8 cellular contexts compared by ENCODE assay signal in genomic region chr18:11872479-11873136, GRCh38. TPM values are rescaled to one million over a fixed set of nuclear protein-coding genes. Genes with fewer than 3 reads are reported as not detected.
DNase-seq lines count a peak whose midpoint lies in the region; ATAC-seq and TF ChIP-seq lines count a peak whose summit lies in the region.

No MANE protein-coding gene starts in this region.

- ATAC-seq in WTC11 (peak; percentile 63), left lobe of liver (peak; percentile 95)

- peak; percentile 42 for DNase-seq in DMS 273 (lab: John Stamatoyannopoulos, UW; ENCODE audit: unreplicated experiment)
- DNase-seq in DMS 273 treated with DMSO at 0.1 percent for 48 hours (lab: John Stamatoyannopoulos, UW) = no peak
- DNase-seq in Kasumi-1 (lab: John Stamatoyannopoulos, UW) = peak; percentile 48 to 64
- no peak for DNase-seq in WTC11 (ENCODE audit: low spot score)
- peak; percentile 49 for DNase-seq in left lobe of liver (ENCODE audit: low spot score)
- DNase-seq in SKM-1 treated with dmso at 0.1 percent for 144 hours (lab: John Stamatoyannopoulos, UW; ENCODE audit: unreplicated experiment) = no peak
- no peak for DNase-seq in SK-N-DZ (ENCODE audit: low spot score)
- DNase-seq in stimulated activated naive CD4-positive, alpha-beta T cell treated with Interleukin-2 at 50 U/mL for 16 hours (lab: John Stamatoyannopoulos, UW) = no peak

- H3K36me3 Mint-ChIP-seq in WTC11 = peaks cover 46% of the 10 kb centered on the region

- H3K4me3 Mint-ChIP-seq in WTC11 = no peak overlapping the region

- peaks cover 15% of the 10 kb centered on the region for H3K9me3 Mint-ChIP-seq in WTC11

- no peaks in the 10 kb centered on the region for H3K27me3 Mint-ChIP-seq in WTC11 (ENCODE audit: low read depth)

- H3K27ac Mint-ChIP-seq in WTC11 = no peak overlapping the region

- CTCF ChIA-PET in WTC11 (lab: Charles Lee) = interaction anchor here (0.6 to 1.5 kb wide), 4 partner anchors 58 to 218 kb away, joined by 3 to 6 read pairs (median 3); no protein-coding TSS in a partner anchor

- peaks cover 16% of the 10 kb centered on the region for H3K4me1 Mint-ChIP-seq in WTC11

- no peak for TF ChIP-seq CTCF in WTC11 (IDR thresholded peaks at IDR 0.05)

- POLR2A ChIA-PET in WTC11 (lab: Charles Lee) = no interaction called here

TF ChIP-seq in WTC11, 78 proteins besides CTCF, POLR2A, EP300 and RAD21:
- TF ChIP-seq NR2C2 (CRISPR knock-in tag; IDR thresholded peaks at IDR 0.05) = no peak
- TF ChIP-seq, protein P1, sequence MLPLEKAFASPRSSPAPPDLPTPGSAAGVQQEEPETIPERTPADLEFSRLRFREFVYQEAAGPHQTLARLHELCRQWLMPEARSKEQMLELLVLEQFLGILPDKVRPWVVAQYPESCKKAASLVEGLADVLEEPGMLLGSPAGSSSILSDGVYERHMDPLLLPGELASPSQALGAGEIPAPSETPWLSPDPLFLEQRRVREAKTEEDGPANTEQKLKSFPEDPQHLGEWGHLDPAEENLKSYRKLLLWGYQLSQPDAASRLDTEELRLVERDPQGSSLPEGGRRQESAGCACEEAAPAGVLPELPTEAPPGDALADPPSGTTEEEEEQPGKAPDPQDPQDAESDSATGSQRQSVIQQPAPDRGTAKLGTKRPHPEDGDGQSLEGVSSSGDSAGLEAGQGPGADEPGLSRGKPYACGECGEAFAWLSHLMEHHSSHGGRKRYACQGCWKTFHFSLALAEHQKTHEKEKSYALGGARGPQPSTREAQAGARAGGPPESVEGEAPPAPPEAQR (CRISPR knock-in tag; IDR thresholded peaks at IDR 0.05) = no peak
- no peak for TF ChIP-seq PRRX2 (CRISPR knock-in tag; IDR thresholded peaks at IDR 0.05)
- no peak for TF ChIP-seq SMAD3 (CRISPR knock-in tag; IDR thresholded peaks at IDR 0.05; ENCODE audit: borderline replicate concordance)
- no peak for TF ChIP-seq ELF4 (CRISPR knock-in tag; IDR thresholded peaks at IDR 0.05; ENCODE audit: low read depth)
- no peak for TF ChIP-seq ZNF396 (CRISPR knock-in tag; IDR thresholded peaks at IDR 0.05; ENCODE audit: borderline replicate concordance)
- no peak for TF ChIP-seq NR3C1 (CRISPR knock-in tag; conservative IDR thresholded peaks at IDR 0.05; ENCODE audit: low read depth)
- TF ChIP-seq SMAD4 (CRISPR knock-in tag; IDR thresholded peaks at IDR 0.05) = no peak
- TF ChIP-seq E2F5 (CRISPR knock-in tag; IDR thresholded peaks at IDR 0.05) = no peak
- no peak for TF ChIP-seq KAT7 (CRISPR knock-in tag; IDR thresholded peaks at IDR 0.05; ENCODE audit: borderline replicate concordance)
- TF ChIP-seq ZNF416 (CRISPR knock-in tag; IDR thresholded peaks at IDR 0.05) = no peak
- TF ChIP-seq, protein P2, sequence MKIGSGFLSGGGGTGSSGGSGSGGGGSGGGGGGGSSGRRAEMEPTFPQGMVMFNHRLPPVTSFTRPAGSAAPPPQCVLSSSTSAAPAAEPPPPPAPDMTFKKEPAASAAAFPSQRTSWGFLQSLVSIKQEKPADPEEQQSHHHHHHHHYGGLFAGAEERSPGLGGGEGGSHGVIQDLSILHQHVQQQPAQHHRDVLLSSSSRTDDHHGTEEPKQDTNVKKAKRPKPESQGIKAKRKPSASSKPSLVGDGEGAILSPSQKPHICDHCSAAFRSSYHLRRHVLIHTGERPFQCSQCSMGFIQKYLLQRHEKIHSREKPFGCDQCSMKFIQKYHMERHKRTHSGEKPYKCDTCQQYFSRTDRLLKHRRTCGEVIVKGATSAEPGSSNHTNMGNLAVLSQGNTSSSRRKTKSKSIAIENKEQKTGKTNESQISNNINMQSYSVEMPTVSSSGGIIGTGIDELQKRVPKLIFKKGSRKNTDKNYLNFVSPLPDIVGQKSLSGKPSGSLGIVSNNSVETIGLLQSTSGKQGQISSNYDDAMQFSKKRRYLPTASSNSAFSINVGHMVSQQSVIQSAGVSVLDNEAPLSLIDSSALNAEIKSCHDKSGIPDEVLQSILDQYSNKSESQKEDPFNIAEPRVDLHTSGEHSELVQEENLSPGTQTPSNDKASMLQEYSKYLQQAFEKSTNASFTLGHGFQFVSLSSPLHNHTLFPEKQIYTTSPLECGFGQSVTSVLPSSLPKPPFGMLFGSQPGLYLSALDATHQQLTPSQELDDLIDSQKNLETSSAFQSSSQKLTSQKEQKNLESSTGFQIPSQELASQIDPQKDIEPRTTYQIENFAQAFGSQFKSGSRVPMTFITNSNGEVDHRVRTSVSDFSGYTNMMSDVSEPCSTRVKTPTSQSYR (CRISPR knock-in tag; IDR thresholded peaks at IDR 0.05) = no peak
- TF ChIP-seq, protein P3, sequence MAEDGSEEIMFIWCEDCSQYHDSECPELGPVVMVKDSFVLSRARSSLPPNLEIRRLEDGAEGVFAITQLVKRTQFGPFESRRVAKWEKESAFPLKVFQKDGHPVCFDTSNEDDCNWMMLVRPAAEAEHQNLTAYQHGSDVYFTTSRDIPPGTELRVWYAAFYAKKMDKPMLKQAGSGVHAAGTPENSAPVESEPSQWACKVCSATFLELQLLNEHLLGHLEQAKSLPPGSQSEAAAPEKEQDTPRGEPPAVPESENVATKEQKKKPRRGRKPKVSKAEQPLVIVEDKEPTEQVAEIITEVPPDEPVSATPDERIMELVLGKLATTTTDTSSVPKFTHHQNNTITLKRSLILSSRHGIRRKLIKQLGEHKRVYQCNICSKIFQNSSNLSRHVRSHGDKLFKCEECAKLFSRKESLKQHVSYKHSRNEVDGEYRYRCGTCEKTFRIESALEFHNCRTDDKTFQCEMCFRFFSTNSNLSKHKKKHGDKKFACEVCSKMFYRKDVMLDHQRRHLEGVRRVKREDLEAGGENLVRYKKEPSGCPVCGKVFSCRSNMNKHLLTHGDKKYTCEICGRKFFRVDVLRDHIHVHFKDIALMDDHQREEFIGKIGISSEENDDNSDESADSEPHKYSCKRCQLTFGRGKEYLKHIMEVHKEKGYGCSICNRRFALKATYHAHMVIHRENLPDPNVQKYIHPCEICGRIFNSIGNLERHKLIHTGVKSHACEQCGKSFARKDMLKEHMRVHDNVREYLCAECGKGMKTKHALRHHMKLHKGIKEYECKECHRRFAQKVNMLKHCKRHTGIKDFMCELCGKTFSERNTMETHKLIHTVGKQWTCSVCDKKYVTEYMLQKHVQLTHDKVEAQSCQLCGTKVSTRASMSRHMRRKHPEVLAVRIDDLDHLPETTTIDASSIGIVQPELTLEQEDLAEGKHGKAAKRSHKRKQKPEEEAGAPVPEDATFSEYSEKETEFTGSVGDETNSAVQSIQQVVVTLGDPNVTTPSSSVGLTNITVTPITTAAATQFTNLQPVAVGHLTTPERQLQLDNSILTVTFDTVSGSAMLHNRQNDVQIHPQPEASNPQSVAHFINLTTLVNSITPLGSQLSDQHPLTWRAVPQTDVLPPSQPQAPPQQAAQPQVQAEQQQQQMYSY (CRISPR knock-in tag; IDR thresholded peaks at IDR 0.05) = no peak
- no peak for TF ChIP-seq ARID4B (CRISPR knock-in tag; IDR thresholded peaks at IDR 0.05; ENCODE audit: borderline replicate concordance)

RNA-seq across cellular contexts. Expression of gene CHMP1B, which starts 21.4 kb away (rescaled TPM):
- 34.1 to 37.2 TPM (median 35.5 TPM) in 3 replicates for total RNA-seq in WTC11 (2021)
- total RNA-seq in left lobe of liver = 12.9 TPM
- 47.5 and 47.8 TPM in 2 replicates for polyA plus RNA-seq in SK-N-DZ (2014; cell fraction: cytosol; rRNA removed)
- 21.3 and 23.5 TPM in 2 replicates for polyA plus RNA-seq in SK-N-DZ (2014; cell fraction: nucleus; rRNA removed)

RNA-seq across cellular contexts. Expression of gene MPPE1, which starts 35.5 kb away (rescaled TPM):
- total RNA-seq in WTC11 (2021) (26.4 to 30.6 TPM (median 29.1 TPM) in 3 replicates), left lobe of liver (27.2 TPM)
- 15.1 and 16.8 TPM in 2 replicates for polyA plus RNA-seq in SK-N-DZ (2014; cell fraction: cytosol; rRNA removed)
- 39.0 and 48.1 TPM in 2 replicates for polyA plus RNA-seq in SK-N-DZ (2014; cell fraction: nucleus; rRNA removed)

Comparison
In these comparisons a context has a peak if more than half of its experiments do, and no peak if none do; other contexts are left out.
1. DNase-seq: peak in DMS 273 (single experiment), Kasumi-1 (2 of 2) and left lobe of liver (single experiment); none in DMS 273 treated with DMSO at 0.1 percent for 48 hours (single experiment), WTC11 (single experiment), SKM-1 treated with dmso at 0.1 percent for 144 hours (single experiment), SK-N-DZ (single experiment) and stimulated activated naive CD4-positive, alpha-beta T cell treated with Interleukin-2 at 50 U/mL for 16 hours (single experiment).